Comparison of ENCODE assay signal across 9 cellular contexts in the genomic region with DNA sequence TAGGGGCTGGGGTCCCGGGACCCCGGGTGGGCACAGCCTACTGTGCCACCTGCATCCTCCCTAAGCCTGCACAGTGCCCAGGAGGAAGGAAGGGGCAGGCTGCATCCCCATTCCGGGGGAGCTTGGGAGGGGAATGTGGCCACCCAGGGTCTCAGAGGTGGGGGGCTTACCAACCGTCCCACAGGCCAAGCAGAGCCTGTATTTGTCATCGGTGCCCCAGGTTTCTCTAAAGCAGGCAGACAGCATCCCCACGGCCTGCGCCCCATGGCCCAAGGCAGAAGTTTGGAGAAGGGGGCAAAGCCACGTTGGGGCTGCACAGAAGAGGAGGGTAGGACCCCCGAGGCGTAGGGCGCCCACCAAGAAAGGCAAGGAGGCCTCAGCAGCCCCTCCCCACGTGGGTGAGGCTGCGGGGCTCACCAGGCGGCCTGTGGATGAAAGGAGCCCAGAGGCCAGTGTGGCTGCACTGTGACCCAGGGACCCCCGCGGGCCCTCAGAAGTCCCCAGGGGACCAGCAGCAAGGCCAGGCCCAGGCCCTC. TPM values are rescaled to one million over a fixed set of nuclear protein-coding genes. Genes with fewer than 3 reads are reported as not detected.
DNase-seq lines count a peak whose midpoint lies in the region; TF ChIP-seq lines count a peak whose summit lies in the region.
"Had no signal": no experiment of that assay in that cellular context is flagged by ENCODE, and none has a peak within 500 bp of the region (broad histone marks: within the 10 kb centered on the region; RNA-seq: fewer than 3 reads in every experiment).

No MANE protein-coding gene starts in this region.

- peaks cover 8% of the 10 kb centered on the region for H3K4me1 Mint-ChIP-seq in activated T-cell treated with anti-CD3 and anti-CD28 coated beads, Interleukin-2, amount 50 U/mL, for 24 hours (ENCODE audit: low read depth)

- H3K4me3 Mint-ChIP-seq in activated T-cell treated with anti-CD3 and anti-CD28 coated beads, Interleukin-2, amount 50 U/mL, for 24 hours = peak overlapping the region; percentile 64

- in situ Hi-C loops in astrocyte of the spinal cord (cut with HindIII; ENCODE audit: low sequenced_read_pairs) = no loop called here

- peaks cover 35% of the 10 kb centered on the region for H3K4me1 ChIP-seq in mesodermal cell (ENCODE audit: control insufficient read depth, insufficient read depth, low read length, poor library complexity, severe bottlenecking)
- H3K4me1 ChIP-seq in tibial artery = peaks cover 3 to 35% (median 32%) of the 10 kb centered on the region in 4 donors

- H3K27me3 Mint-ChIP-seq in activated T-cell treated with anti-CD3 and anti-CD28 coated beads, Interleukin-2, amount 50 U/mL, for 24 hours = no peaks in the 10 kb centered on the region

- peak overlapping the region; percentile 29 for H3K27ac Mint-ChIP-seq in activated T-cell treated with anti-CD3 and anti-CD28 coated beads, Interleukin-2, amount 50 U/mL, for 24 hours

- H3K36me3 ChIP-seq in mesodermal cell (ENCODE audit: control insufficient read depth, insufficient read depth, low read length) (peaks cover 15% of the 10 kb centered on the region), tibial artery (peaks cover 0 to 4% (median 0%) of the 10 kb centered on the region in 3 donors)

- peak; percentile 47 for DNase-seq in activated T-cell treated with anti-CD3 and anti-CD28 coated beads, Interleukin-2, amount 50 U/mL, for 24 hours
- no peak for DNase-seq in activated T-cell treated with anti-CD3 and anti-CD28 coated beads, Interleukin-2, amount 50 U/mL, for 48 hours
- DNase-seq in astrocyte of the spinal cord (ENCODE audit: low read depth, low spot score) (peak; percentile 48), tibial artery (no peak), NCI-H226 (no peak), midbrain (lab: John Stamatoyannopoulos, UW) (no peak)
- no peak for DNase-seq in central memory CD4-positive, alpha-beta T cell
- DNase-seq: activated gamma-delta T cell treated with Interleukin-2 at 50 U/mL for 16 hours had no signal

- H3K27ac ChIP-seq in mesodermal cell (ENCODE audit: low read depth, low read length, severe bottlenecking) = peak overlapping the region; percentile 96
- peak overlapping the region; percentile 73 to 81 for H3K27ac ChIP-seq in tibial artery

- H3K9me3 ChIP-seq in mesodermal cell (ENCODE audit: control insufficient read depth, low read length) (no peaks in the 10 kb centered on the region), tibial artery (no peaks in the 10 kb centered on the region)

- intact Hi-C loops in tibial artery (cut with DNase I; ENCODE audit: low total_unique reads) = no loop called here

- no peaks in the 10 kb centered on the region for H3K9me3 Mint-ChIP-seq in activated T-cell treated with anti-CD3 and anti-CD28 coated beads, Interleukin-2, amount 50 U/mL, for 24 hours

- H3K4me3 ChIP-seq in astrocyte of the spinal cord (ENCODE audit: low read depth, low read length) (peak overlapping the region; percentile 17), mesodermal cell (ENCODE audit: extremely low read depth, insufficient read depth, low read length, poor library complexity, severe bottlenecking) (peak overlapping the region; percentile 54), tibial artery (peak overlapping the region; percentile 62 to 87)

- no peaks in the 10 kb centered on the region for H3K36me3 Mint-ChIP-seq in activated T-cell treated with anti-CD3 and anti-CD28 coated beads, Interleukin-2, amount 50 U/mL, for 24 hours (ENCODE audit: low read depth)

- H3K27me3 ChIP-seq in tibial artery = no peaks in the 10 kb centered on the region

- no peak for TF ChIP-seq CTCF in astrocyte of the spinal cord (IDR thresholded peaks at IDR 0.05; ENCODE audit: low read depth, low read length)
- TF ChIP-seq CTCF in tibial artery (IDR thresholded peaks at IDR 0.05) = no peak

- 44 to 48% methylated on average over 11 to 14 of the region's 16 CpGs for WGBS in mesodermal cell (ENCODE audit: insufficient coverage in 2 of 2), 2 experiments

RNA-seq across cellular contexts. Expression of a gene that starts 0.5 kb away (rescaled TPM):
- 47.8 TPM for polyA plus RNA-seq in mesodermal cell (2013, experiment 1 of 2)
- 38.3 TPM for polyA plus RNA-seq in mesodermal cell (2013, experiment 2 of 2)

RNA-seq across cellular contexts. Expression of a gene that starts 23.0 kb away (rescaled TPM):
- not detected for polyA plus RNA-seq in mesodermal cell (2013, experiment 1 of 2)
- not detected for polyA plus RNA-seq in mesodermal cell (2013, experiment 2 of 2)

RNA-seq across cellular contexts. Expression of a gene that starts 36.7 kb away (rescaled TPM):
- 13.4 TPM for polyA plus RNA-seq in mesodermal cell (2013, experiment 1 of 2)
- polyA plus RNA-seq in mesodermal cell (2013, experiment 2 of 2) = 10.4 TPM

RNA-seq across cellular contexts. Expression of a gene that starts 46.6 kb away (rescaled TPM):
- 0.37 TPM for polyA plus RNA-seq in mesodermal cell (2013, experiment 1 of 2)
- polyA plus RNA-seq in mesodermal cell (2013, experiment 2 of 2) = 0.40 TPM

Comparison
In these comparisons a context has a peak if more than half of its experiments do, and no peak if none do; other contexts are left out.
1. DNase-seq: peak in activated T-cell treated with anti-CD3 and anti-CD28 coated beads, Interleukin-2, amount 50 U/mL, for 24 hours (single experiment) and astrocyte of the spinal cord (single experiment); none in activated T-cell treated with anti-CD3 and anti-CD28 coated beads, Interleukin-2, amount 50 U/mL, for 48 hours (0 of 2), tibial artery (0 of 2), NCI-H226 (single experiment), central memory CD4-positive, alpha-beta T cell (single experiment) and midbrain (single experiment).
2. H3K4me3 ChIP-seq: peak in every context shown above with its lines; median percentile 74 in tibial artery; 54 in mesodermal cell; 17 in astrocyte of the spinal cord.